Comparison of ENCODE assay signal across 8 cellular contexts in the genomic region with DNA sequence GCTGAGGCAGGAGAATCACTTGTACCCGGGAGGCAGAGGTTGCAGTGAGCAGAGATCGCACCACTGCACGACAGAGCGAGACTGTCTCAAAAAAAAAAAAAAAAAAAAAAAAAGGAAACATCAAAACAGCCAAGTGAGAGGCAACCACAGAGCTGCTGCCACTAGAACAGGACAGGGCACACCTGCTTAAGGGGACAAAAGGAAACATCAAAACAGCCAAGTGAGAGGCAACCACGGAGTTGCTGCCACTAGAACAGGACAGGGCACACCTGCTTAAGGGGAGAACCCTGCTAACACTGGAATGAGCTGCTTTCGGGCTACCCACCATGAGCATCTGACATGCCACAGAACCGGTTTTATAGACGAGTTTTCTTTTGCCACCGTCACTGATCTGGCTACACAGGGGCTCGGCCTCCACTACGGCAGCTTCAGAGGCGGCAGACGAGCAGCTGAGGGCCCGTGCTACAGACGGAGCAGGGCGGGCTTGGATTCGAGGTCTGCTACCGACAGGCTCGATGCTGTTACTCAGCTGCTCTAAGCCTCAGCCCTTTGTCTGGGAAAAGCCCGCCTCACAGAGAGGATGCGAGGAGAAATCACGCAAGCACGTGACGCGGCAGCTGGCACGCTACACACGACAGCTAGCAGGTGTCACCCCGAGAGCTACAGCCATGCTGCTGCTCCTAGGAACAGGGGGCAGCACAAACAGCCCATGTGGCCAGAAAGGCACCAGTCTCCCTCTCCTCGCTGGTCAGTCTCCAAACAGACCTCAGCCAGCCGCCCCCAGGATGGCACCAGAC. TPM values are rescaled to one million over a fixed set of nuclear protein-coding genes. Genes with fewer than 3 reads are reported as not detected.
DNase-seq lines count a peak whose midpoint lies in the region; ATAC-seq and TF ChIP-seq lines count a peak whose summit lies in the region.

No MANE protein-coding gene starts in this region.

- H3K36me3 ChIP-seq in adipocyte (ENCODE audit: control insufficient read depth, insufficient read depth, low read length, severe bottlenecking) (peaks cover 42% of the 10 kb centered on the region), mesendoderm (ENCODE audit: control insufficient read depth, insufficient read depth, low read length) (peaks cover 12% of the 10 kb centered on the region)

- DNase-seq in AG04450 (ENCODE audit: low read depth, low spot score): no peak
- DNase-seq in HT-29 (ENCODE audit: low spot score): peak; percentile 36
- no peak for DNase-seq in adipocyte (ENCODE audit: low read depth)
- no peak for DNase-seq in mesendoderm
- no peak for DNase-seq in epidermal melanocyte (ENCODE audit: insufficient read length, low spot score)
- DNase-seq in omental fat pad (ENCODE audit: low spot score): no peak
- DNase-seq in NCI-H1436 treated with DMSO at 0.1 percent for 48 hours (lab: John Stamatoyannopoulos, UW): no peak

- no peak overlapping the region for H3K18ac ChIP-seq in mesendoderm (ENCODE audit: low read length)

- H3K27me3 ChIP-seq in AG04450 (ENCODE audit: control insufficient read depth, insufficient read depth, low read length) (no peaks in the 10 kb centered on the region), adipocyte (replicated peaks; ENCODE audit: control insufficient read depth, insufficient read depth, low read length) (no peaks in the 10 kb centered on the region), mesendoderm (ENCODE audit: insufficient read depth, low read length, poor library complexity) (no peaks in the 10 kb centered on the region)

- H3K79me2 ChIP-seq in mesendoderm (ENCODE audit: control insufficient read depth, insufficient read depth, low read length): peaks cover 33% of the 10 kb centered on the region

- peak overlapping the region; percentile 95 for H3K4me3 ChIP-seq in AG04450 (ENCODE audit: low read depth, low read length)
- H3K4me3 ChIP-seq in adipocyte (ENCODE audit: low read length): peak overlapping the region; percentile 86
- no peak overlapping the region for H3K4me3 ChIP-seq in mesendoderm (ENCODE audit: low read length)

- peaks cover 25% of the 10 kb centered on the region for H3K79me1 ChIP-seq in mesendoderm (ENCODE audit: low read length)

- H3K23ac ChIP-seq in mesendoderm (ENCODE audit: low read length): no peak overlapping the region

- no peak overlapping the region for H4K8ac ChIP-seq in mesendoderm (ENCODE audit: low read depth, low read length)

- no peak overlapping the region for H4K5ac ChIP-seq in mesendoderm (ENCODE audit: low read length)

- H3K9ac ChIP-seq in adipocyte (ENCODE audit: low read length): peak overlapping the region; percentile 92
- H3K9ac ChIP-seq in mesendoderm (ENCODE audit: low read length): peak overlapping the region; percentile 90

- peak overlapping the region; percentile 93 for H3K56ac ChIP-seq in mesendoderm (ENCODE audit: low read length)

- no peak overlapping the region for H2AK5ac ChIP-seq in mesendoderm (ENCODE audit: low read length)

- peaks cover 53% of the 10 kb centered on the region for H3K4me1 ChIP-seq in adipocyte (ENCODE audit: control insufficient read depth, insufficient read depth, low read length)
- H3K4me1 ChIP-seq in mesendoderm (ENCODE audit: control insufficient read depth, low read depth, low read length): peaks cover 2% of the 10 kb centered on the region

- POLR2A ChIA-PET in AG04450 (lab: Yijun Ruan, JAX): interaction anchor here (0.7 kb wide), 1 partner anchor 11 kb away, joined by 6 read pairs; no protein-coding TSS in a partner anchor

- peak overlapping the region; percentile 49 for H3K4me2 ChIP-seq in mesendoderm (ENCODE audit: low read length)

- no peak overlapping the region for H3K4ac ChIP-seq in mesendoderm (ENCODE audit: low read depth, low read length)

- H3K9me3 ChIP-seq in AG04450 (ENCODE audit: control insufficient read depth, insufficient read depth, low read length): no peaks in the 10 kb centered on the region
- H3K9me3 ChIP-seq in adipocyte (ENCODE audit: control insufficient read depth, low read length): no peaks in the 10 kb centered on the region

- no peak overlapping the region for H2BK120ac ChIP-seq in mesendoderm (ENCODE audit: low read depth, low read length)

- no peak overlapping the region for H2BK15ac ChIP-seq in mesendoderm (replicated peaks; ENCODE audit: low read depth)

- ATAC-seq in omental fat pad (ENCODE audit: low FRiP score): no peak
- ATAC-seq in HG03439 (IDR thresholded peaks at IDR 0.05; ENCODE audit: unreplicated experiment): no peak

- WGBS in mesendoderm (ENCODE audit: extremely low coverage, insufficient coverage, low lambda C conversion rate): no CpG with 5 or more reads among the region's 30 CpGs

- TF ChIP-seq CTCF in AG04450 (IDR thresholded peaks at IDR 0.05; ENCODE audit: low read depth, low read length) (no peak), omental fat pad (IDR thresholded peaks at IDR 0.05) (no peak)

- CTCF ChIA-PET in AG04450 (lab: Charles Lee): no interaction called here

- no peak overlapping the region for H3K27ac ChIP-seq in AG04450 (ENCODE audit: low read depth, low read length)
- H3K27ac ChIP-seq in mesendoderm (ENCODE audit: low read depth, low read length): no peak overlapping the region

- H2BK5ac ChIP-seq in mesendoderm (ENCODE audit: low read length): no peak overlapping the region

RNA-seq across cellular contexts. Expression of a gene that starts 2.0 kb away (rescaled TPM):
- 158 and 342 TPM in 2 replicates for polyA plus RNA-seq in AG04450 (2011; rRNA removed)
- polyA minus RNA-seq in AG04450 (2011; rRNA and poly(A)+ RNA removed): 175 and 204 TPM in 2 replicates
- 1,172 and 1,253 TPM in 2 replicates for total RNA-seq in HT-29 (2014; rRNA removed; shearing (Covaris generic))
- 490 TPM for polyA plus RNA-seq in mesendoderm (2013, experiment 1 of 2)
- 503 TPM for polyA plus RNA-seq in mesendoderm (2013, experiment 2 of 2)
- 100 to 1,000 TPM; 366 to 725 (median 608) TPM for total RNA-seq in omental fat pad

RNA-seq across cellular contexts. Expression of a gene that starts 12.8 kb away (rescaled TPM):
- polyA plus RNA-seq in AG04450 (2011; rRNA removed): 62.2 and 78.6 TPM in 2 replicates
- 48.6 and 62.3 TPM in 2 replicates for polyA minus RNA-seq in AG04450 (2011; rRNA and poly(A)+ RNA removed)
- total RNA-seq in HT-29 (2014; rRNA removed; shearing (Covaris generic)): 312 and 331 TPM in 2 replicates
- polyA plus RNA-seq in mesendoderm (2013, experiment 1 of 2): 315 TPM
- polyA plus RNA-seq in mesendoderm (2013, experiment 2 of 2): 325 TPM
- total RNA-seq in omental fat pad: 100 to 1,000 TPM; 125 to 250 (median 161) TPM

RNA-seq across cellular contexts. Expression of a gene that starts 23.5 kb away (rescaled TPM):
- polyA plus RNA-seq in AG04450 (2011; rRNA removed): not detected in 2 replicates
- not detected in 2 replicates for polyA minus RNA-seq in AG04450 (2011; rRNA and poly(A)+ RNA removed)
- total RNA-seq in HT-29 (2014; rRNA removed; shearing (Covaris generic)): 2.4 and 3.0 TPM in 2 replicates
- polyA plus RNA-seq in mesendoderm (2013, experiment 1 of 2): 0.35 TPM
- polyA plus RNA-seq in mesendoderm (2013, experiment 2 of 2): 0.42 TPM
- under 1 TPM in 1 of 4 donors, not detected in 3; 0.65 TPM for total RNA-seq in omental fat pad

RNA-seq across cellular contexts. Expression of a gene that starts 25.3 kb away (rescaled TPM):
- polyA plus RNA-seq in AG04450 (2011; rRNA removed): 63.2 and 88.2 TPM in 2 replicates
- 15.6 and 16.4 TPM in 2 replicates for polyA minus RNA-seq in AG04450 (2011; rRNA and poly(A)+ RNA removed)
- 159 and 160 TPM in 2 replicates for total RNA-seq in HT-29 (2014; rRNA removed; shearing (Covaris generic))
- 85.9 TPM for polyA plus RNA-seq in mesendoderm (2013, experiment 1 of 2)
- polyA plus RNA-seq in mesendoderm (2013, experiment 2 of 2): 90.6 TPM
- total RNA-seq in omental fat pad: 10 to 100 TPM; 49.6 to 78.5 (median 57.2) TPM

RNA-seq across cellular contexts. Expression of a gene that starts 33.0 kb away (rescaled TPM):
- polyA plus RNA-seq in AG04450 (2011; rRNA removed): 57.7 and 57.8 TPM in 2 replicates
- 71.3 and 94.4 TPM in 2 replicates for polyA minus RNA-seq in AG04450 (2011; rRNA and poly(A)+ RNA removed)
- total RNA-seq in HT-29 (2014; rRNA removed; shearing (Covaris generic)): 482 and 502 TPM in 2 replicates
- 130 TPM for polyA plus RNA-seq in mesendoderm (2013, experiment 1 of 2)
- polyA plus RNA-seq in mesendoderm (2013, experiment 2 of 2): 127 TPM
- total RNA-seq in omental fat pad: 10 to 100 TPM; 31.5 to 80.7 (median 41.6) TPM
